In the genomic region with DNA sequence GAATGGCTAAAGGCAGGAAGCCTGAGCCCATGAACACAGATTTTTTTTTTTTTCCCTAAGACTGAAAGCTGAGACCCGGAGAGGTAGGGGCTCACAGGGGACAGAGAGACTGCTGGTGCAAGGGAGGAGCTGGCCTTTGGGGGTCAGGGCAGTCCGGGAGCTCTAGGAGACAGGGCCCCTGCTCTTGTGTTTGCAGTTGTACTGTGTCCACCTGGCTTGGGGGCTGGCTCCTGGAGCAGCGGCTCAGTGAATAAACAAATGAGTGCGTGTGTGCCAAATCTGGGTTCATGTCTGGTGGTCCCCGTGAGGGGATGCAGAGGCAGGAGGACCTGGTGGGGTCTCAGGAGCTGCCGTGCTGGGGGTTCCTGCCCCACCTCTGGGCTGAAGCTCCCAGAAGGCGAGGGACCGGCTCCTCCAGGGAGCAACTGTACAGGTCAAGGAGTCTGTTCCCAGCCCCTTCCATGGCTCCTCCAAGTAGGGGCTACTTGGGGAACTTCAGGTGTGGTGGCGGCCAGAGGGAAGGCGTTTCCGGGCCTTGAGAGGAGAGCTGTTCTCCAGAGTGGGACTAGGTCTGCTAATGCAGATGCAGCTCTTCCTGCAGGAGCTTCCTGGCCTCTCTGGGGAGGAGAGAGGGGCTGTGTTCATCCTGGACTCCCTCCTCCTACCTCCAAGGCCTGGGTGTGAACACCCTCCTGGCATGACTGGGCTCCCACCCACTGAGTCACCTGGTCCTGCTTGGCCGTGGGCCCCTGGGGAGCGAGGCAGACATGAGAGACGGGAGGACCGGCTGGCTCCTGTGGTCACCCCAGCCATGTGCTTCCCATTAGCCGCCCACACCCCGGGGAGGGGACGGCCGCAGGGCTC, we compare ENCODE assay signal across 1 cellular context.
TF ChIP-seq lines count a peak whose summit lies in the region.

No MANE protein-coding gene starts in this region.

TF ChIP-seq in HepG2, 621 proteins besides CTCF, POLR2A, EP300 and RAD21 (continued from another document and continues in another):
- TF ChIP-seq, protein P1, sequence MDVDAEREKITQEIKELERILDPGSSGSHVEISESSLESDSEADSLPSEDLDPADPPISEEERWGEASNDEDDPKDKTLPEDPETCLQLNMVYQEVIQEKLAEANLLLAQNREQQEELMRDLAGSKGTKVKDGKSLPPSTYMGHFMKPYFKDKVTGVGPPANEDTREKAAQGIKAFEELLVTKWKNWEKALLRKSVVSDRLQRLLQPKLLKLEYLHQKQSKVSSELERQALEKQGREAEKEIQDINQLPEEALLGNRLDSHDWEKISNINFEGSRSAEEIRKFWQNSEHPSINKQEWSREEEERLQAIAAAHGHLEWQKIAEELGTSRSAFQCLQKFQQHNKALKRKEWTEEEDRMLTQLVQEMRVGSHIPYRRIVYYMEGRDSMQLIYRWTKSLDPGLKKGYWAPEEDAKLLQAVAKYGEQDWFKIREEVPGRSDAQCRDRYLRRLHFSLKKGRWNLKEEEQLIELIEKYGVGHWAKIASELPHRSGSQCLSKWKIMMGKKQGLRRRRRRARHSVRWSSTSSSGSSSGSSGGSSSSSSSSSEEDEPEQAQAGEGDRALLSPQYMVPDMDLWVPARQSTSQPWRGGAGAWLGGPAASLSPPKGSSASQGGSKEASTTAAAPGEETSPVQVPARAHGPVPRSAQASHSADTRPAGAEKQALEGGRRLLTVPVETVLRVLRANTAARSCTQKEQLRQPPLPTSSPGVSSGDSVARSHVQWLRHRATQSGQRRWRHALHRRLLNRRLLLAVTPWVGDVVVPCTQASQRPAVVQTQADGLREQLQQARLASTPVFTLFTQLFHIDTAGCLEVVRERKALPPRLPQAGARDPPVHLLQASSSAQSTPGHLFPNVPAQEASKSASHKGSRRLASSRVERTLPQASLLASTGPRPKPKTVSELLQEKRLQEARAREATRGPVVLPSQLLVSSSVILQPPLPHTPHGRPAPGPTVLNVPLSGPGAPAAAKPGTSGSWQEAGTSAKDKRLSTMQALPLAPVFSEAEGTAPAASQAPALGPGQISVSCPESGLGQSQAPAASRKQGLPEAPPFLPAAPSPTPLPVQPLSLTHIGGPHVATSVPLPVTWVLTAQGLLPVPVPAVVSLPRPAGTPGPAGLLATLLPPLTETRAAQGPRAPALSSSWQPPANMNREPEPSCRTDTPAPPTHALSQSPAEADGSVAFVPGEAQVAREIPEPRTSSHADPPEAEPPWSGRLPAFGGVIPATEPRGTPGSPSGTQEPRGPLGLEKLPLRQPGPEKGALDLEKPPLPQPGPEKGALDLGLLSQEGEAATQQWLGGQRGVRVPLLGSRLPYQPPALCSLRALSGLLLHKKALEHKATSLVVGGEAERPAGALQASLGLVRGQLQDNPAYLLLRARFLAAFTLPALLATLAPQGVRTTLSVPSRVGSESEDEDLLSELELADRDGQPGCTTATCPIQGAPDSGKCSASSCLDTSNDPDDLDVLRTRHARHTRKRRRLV (CRISPR knock-in tag; IDR thresholded peaks at IDR 0.05): peak; percentile 72; the same call in 1 of the 2 replicates
- TF ChIP-seq ZFP62 (CRISPR knock-in tag; IDR thresholded peaks at IDR 0.05): no peak
- TF ChIP-seq, protein P2, sequence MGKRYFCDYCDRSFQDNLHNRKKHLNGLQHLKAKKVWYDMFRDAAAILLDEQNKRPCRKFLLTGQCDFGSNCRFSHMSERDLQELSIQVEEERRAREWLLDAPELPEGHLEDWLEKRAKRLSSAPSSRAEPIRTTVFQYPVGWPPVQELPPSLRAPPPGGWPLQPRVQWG (CRISPR knock-in tag; IDR thresholded peaks at IDR 0.05; ENCODE audit: borderline replicate concordance, low read depth): peak; percentile 72; the same call in 1 of the 2 replicates
- peak; percentile 79; the same call in 1 of the 2 replicates for TF ChIP-seq ZNF431 (CRISPR knock-in tag; IDR thresholded peaks at IDR 0.05; ENCODE audit: borderline replicate concordance, low read depth)
- TF ChIP-seq ZNF264 (CRISPR knock-in tag; IDR thresholded peaks at IDR 0.05): no peak; the same call in 1 of the 2 replicates
- peak; percentile 22 for TF ChIP-seq RBM39 (IDR thresholded peaks at IDR 0.05; ENCODE audit: low read depth, low read length, poor library complexity, severe bottlenecking)
- TF ChIP-seq, protein P3, sequence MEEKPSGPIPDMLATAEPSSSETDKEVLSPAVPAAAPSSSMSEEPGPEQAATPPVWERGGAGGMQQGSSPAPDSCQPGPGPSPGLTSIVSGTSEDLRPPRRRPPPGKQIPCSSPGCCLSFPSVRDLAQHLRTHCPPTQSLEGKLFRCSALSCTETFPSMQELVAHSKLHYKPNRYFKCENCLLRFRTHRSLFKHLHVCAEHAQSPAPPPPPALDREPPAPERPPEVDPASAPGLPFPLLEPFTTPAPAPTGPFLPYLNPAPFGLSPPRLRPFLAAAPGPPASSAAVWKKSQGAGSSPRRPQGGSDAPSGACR (CRISPR knock-in tag; IDR thresholded peaks at IDR 0.05): peak; percentile 95
- no peak for TF ChIP-seq TP53 (CRISPR knock-in tag; conservative IDR thresholded peaks at IDR 0.05)
- TF ChIP-seq, protein P4, sequence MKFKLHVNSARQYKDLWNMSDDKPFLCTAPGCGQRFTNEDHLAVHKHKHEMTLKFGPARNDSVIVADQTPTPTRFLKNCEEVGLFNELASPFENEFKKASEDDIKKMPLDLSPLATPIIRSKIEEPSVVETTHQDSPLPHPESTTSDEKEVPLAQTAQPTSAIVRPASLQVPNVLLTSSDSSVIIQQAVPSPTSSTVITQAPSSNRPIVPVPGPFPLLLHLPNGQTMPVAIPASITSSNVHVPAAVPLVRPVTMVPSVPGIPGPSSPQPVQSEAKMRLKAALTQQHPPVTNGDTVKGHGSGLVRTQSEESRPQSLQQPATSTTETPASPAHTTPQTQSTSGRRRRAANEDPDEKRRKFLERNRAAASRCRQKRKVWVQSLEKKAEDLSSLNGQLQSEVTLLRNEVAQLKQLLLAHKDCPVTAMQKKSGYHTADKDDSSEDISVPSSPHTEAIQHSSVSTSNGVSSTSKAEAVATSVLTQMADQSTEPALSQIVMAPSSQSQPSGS (CRISPR knock-in tag; IDR thresholded peaks at IDR 0.05): peak; percentile 72
- peak; percentile 71 for TF ChIP-seq TAF1 (CRISPR knock-in tag; IDR thresholded peaks at IDR 0.05)
- 0 out of 2 replicates have a peak, but pooled peaks have one; percentile 44 for TF ChIP-seq ZNF749 (CRISPR knock-in tag; IDR thresholded peaks at IDR 0.05; ENCODE audit: borderline replicate concordance)
- TF ChIP-seq CCAR2 (optimal IDR thresholded peaks at IDR 0.05; ENCODE audit: low read depth, low read length): peak; percentile 2
- TF ChIP-seq, protein P5, sequence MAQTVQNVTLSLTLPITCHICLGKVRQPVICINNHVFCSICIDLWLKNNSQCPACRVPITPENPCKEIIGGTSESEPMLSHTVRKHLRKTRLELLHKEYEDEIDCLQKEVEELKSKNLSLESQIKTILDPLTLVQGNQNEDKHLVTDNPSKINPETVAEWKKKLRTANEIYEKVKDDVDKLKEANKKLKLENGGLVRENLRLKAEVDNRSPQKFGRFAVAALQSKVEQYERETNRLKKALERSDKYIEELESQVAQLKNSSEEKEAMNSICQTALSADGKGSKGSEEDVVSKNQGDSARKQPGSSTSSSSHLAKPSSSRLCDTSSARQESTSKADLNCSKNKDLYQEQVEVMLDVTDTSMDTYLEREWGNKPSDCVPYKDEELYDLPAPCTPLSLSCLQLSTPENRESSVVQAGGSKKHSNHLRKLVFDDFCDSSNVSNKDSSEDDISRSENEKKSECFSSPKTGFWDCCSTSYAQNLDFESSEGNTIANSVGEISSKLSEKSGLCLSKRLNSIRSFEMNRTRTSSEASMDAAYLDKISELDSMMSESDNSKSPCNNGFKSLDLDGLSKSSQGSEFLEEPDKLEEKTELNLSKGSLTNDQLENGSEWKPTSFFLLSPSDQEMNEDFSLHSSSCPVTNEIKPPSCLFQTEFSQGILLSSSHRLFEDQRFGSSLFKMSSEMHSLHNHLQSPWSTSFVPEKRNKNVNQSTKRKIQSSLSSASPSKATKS (CRISPR knock-in tag; IDR thresholded peaks at IDR 0.05): no peak
- TF ChIP-seq, protein P6, sequence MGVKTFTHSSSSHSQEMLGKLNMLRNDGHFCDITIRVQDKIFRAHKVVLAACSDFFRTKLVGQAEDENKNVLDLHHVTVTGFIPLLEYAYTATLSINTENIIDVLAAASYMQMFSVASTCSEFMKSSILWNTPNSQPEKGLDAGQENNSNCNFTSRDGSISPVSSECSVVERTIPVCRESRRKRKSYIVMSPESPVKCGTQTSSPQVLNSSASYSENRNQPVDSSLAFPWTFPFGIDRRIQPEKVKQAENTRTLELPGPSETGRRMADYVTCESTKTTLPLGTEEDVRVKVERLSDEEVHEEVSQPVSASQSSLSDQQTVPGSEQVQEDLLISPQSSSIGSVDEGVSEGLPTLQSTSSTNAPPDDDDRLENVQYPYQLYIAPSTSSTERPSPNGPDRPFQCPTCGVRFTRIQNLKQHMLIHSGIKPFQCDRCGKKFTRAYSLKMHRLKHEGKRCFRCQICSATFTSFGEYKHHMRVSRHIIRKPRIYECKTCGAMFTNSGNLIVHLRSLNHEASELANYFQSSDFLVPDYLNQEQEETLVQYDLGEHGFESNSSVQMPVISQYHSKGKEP (CRISPR knock-in tag; IDR thresholded peaks at IDR 0.05): peak; percentile 76; the same call in 1 of the 2 replicates
- 0 out of 2 replicates have a peak, but pooled peaks have one; percentile 20 for TF ChIP-seq TRIM24 (CRISPR knock-in tag; IDR thresholded peaks at IDR 0.05)
- TF ChIP-seq, protein P7, sequence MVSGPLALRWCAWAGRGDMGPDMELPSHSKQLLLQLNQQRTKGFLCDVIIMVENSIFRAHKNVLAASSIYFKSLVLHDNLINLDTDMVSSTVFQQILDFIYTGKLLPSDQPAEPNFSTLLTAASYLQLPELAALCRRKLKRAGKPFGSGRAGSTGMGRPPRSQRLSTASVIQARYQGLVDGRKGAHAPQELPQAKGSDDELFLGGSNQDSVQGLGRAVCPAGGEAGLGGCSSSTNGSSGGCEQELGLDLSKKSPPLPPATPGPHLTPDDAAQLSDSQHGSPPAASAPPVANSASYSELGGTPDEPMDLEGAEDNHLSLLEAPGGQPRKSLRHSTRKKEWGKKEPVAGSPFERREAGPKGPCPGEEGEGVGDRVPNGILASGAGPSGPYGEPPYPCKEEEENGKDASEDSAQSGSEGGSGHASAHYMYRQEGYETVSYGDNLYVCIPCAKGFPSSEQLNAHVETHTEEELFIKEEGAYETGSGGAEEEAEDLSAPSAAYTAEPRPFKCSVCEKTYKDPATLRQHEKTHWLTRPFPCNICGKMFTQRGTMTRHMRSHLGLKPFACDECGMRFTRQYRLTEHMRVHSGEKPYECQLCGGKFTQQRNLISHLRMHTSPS (CRISPR knock-in tag; IDR thresholded peaks at IDR 0.05; ENCODE audit: low read depth): no peak; the same call in 1 of the 2 replicates
- TF ChIP-seq ISL2 (CRISPR knock-in tag; IDR thresholded peaks at IDR 0.05): peak; percentile 12; the same call in 1 of the 2 replicates
- TF ChIP-seq ZC3H4 (CRISPR knock-in tag; IDR thresholded peaks at IDR 0.05; ENCODE audit: borderline replicate concordance): 0 out of 2 replicates have a peak, but pooled peaks have one; percentile 61
- no peak for TF ChIP-seq ZNF337 (CRISPR knock-in tag; IDR thresholded peaks at IDR 0.05; ENCODE audit: borderline replicate concordance, low read depth)
- no peak for TF ChIP-seq CEBPB (IDR thresholded peaks at IDR 0.05; ENCODE audit: borderline replicate concordance, low read depth, low read length)
- TF ChIP-seq WIZ (CRISPR knock-in tag; IDR thresholded peaks at IDR 0.05): peak; percentile 93; the same call in 1 of the 2 replicates
- no peak; the same call in 1 of the 2 replicates for TF ChIP-seq ZNF451 (CRISPR knock-in tag; IDR thresholded peaks at IDR 0.05)
- no peak for TF ChIP-seq ZNF251 (CRISPR knock-in tag; IDR thresholded peaks at IDR 0.05)
- no peak for TF ChIP-seq HOXA5 (CRISPR knock-in tag; IDR thresholded peaks at IDR 0.05)
- TF ChIP-seq ZEB1 (IDR thresholded peaks at IDR 0.05; ENCODE audit: insufficient replicate concordance, low read depth): no peak
